ENCODE assay signal across 10 cellular contexts in the genomic region with DNA sequence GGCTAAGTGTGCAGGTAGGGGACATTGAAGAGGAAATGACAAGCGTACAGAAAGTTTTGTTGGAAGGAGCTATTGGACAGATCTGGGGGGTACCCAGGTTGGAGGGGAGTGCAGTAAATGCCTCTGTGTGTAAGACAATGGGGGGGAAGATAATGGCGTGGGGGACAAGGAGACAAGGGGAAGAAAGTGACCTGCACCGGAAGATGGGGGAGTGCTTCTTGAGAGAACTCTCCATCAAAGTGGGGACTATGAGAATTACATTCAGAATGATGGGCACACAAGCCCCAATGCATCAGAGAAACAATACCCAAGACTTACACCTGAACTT.
A peak's percentile ranks its signal among the peaks of the same experiment; 100 is the strongest.
DNase-seq lines count a peak whose midpoint lies in the region; ATAC-seq and TF ChIP-seq lines count a peak whose summit lies in the region.
"Had no signal": no experiment of that assay in that cellular context is flagged by ENCODE, and none has a peak within 500 bp of the region (broad histone marks: within the 10 kb centered on the region; RNA-seq: fewer than 3 reads in every experiment).

No MANE protein-coding gene starts in this region.

- H3K27me3 ChIP-seq in stomach, result no peaks in the 10 kb centered on the region
- H3K27me3 ChIP-seq: testis had no signal

- WGBS in stomach, 5 donors, result 26 to 51% (median 45%) methylated on average over 3 of the region's 3 CpGs

- H3K36me3 ChIP-seq in stomach, result no peaks in the 10 kb centered on the region

- no peaks in the 10 kb centered on the region for H3K9me3 ChIP-seq in stomach
- H3K9me3 ChIP-seq: testis had no signal

- intact Hi-C loops in stomach (cut with DNase I; ENCODE audit: low total_unique reads), result no loop called here

- peaks cover 5 to 14% (median 12%) of the 10 kb centered on the region in 4 donors for H3K4me1 ChIP-seq in stomach

- ATAC-seq in left lobe of liver, result peak; percentile 1

- TF ChIP-seq CTCF in stomach (IDR thresholded peaks at IDR 0.05), result no peak

- no peak for TF ChIP-seq EP300 in stomach (IDR thresholded peaks at IDR 0.05)

- peak; percentile 59 for DNase-seq in activated CD8-positive, alpha-beta memory T cell treated with anti-CD3 and anti-CD28 coated beads for 24 hours
- no peak for DNase-seq in activated CD8-positive, alpha-beta memory T cell treated with anti-CD3 and anti-CD28 coated beads, Interleukin-2, amount 50 U/mL, for 4 hours
- DNase-seq in activated T-cell treated with anti-CD3 and anti-CD28 coated beads, Interleukin-2, amount 50 U/mL, for 48 hours, result peak; percentile 23 to 24
- DNase-seq in left lobe of liver (ENCODE audit: low spot score), result no peak
- DNase-seq in stomach, result no peak
- DNase-seq in SHP77 (lab: John Stamatoyannopoulos, UW), result no peak
- no peak for DNase-seq in HK-2 (ENCODE audit: unreplicated experiment)
- DNase-seq in DMS79 treated with DMSO at 0.1 percent for 48 hours (lab: John Stamatoyannopoulos, UW), result no peak
- DNase-seq: testis had no signal

- peak overlapping the region in 1 of 5 donors; percentile 3 for H3K27ac ChIP-seq in stomach
- H3K27ac ChIP-seq: testis had no signal

- peak overlapping the region; percentile 20 to 37 (median 36) for H3K4me3 ChIP-seq in stomach
- H3K4me3 ChIP-seq: smooth muscle cell had no signal

- no peak for TF ChIP-seq POLR2A in stomach (IDR thresholded peaks at IDR 0.05)

Comparison
In these comparisons a context has a peak if more than half of its experiments do, and no peak if none do; other contexts are left out.
1. DNase-seq: peak in activated CD8-positive, alpha-beta memory T cell treated with anti-CD3 and anti-CD28 coated beads for 24 hours (single experiment) and activated T-cell treated with anti-CD3 and anti-CD28 coated beads, Interleukin-2, amount 50 U/mL, for 48 hours (2 of 2); none in activated CD8-positive, alpha-beta memory T cell treated with anti-CD3 and anti-CD28 coated beads, Interleukin-2, amount 50 U/mL, for 4 hours (single experiment), left lobe of liver (single experiment), stomach (single experiment), SHP77 (0 of 2), HK-2 (single experiment) and DMS79 treated with DMSO at 0.1 percent for 48 hours (single experiment).